In genomic region chr14:81062380-81062779, GRCh38 we compare ENCODE assay signal across 1 cellular context.
TF ChIP-seq lines count a peak whose summit lies in the region.

No MANE protein-coding gene starts in this region.

TF ChIP-seq in HCT116, 20 proteins besides CTCF, POLR2A, EP300 and RAD21 (continued from another document):
- TF ChIP-seq, protein P1, sequence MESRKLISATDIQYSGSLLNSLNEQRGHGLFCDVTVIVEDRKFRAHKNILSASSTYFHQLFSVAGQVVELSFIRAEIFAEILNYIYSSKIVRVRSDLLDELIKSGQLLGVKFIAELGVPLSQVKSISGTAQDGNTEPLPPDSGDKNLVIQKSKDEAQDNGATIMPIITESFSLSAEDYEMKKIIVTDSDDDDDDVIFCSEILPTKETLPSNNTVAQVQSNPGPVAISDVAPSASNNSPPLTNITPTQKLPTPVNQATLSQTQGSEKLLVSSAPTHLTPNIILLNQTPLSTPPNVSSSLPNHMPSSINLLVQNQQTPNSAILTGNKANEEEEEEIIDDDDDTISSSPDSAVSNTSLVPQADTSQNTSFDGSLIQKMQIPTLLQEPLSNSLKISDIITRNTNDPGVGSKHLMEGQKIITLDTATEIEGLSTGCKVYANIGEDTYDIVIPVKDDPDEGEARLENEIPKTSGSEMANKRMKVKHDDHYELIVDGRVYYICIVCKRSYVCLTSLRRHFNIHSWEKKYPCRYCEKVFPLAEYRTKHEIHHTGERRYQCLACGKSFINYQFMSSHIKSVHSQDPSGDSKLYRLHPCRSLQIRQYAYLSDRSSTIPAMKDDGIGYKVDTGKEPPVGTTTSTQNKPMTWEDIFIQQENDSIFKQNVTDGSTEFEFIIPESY (IDR thresholded peaks at IDR 0.05; ENCODE audit: extremely low read depth, insufficient replicate concordance, low read length): no peak
- TF ChIP-seq CEBPB (IDR thresholded peaks at IDR 0.05; ENCODE audit: low read depth): no peak
- no peak for TF ChIP-seq CBX3 (IDR thresholded peaks at IDR 0.05; ENCODE audit: low read depth)
- TF ChIP-seq EZH2 (IDR thresholded peaks at IDR 0.05): no peak
